ENCODE assay signal across 11 cellular contexts in genomic region chr10:1736972-1737221, GRCh38. TPM values are rescaled to one million over a fixed set of nuclear protein-coding genes. Genes with fewer than 3 reads are reported as not detected.
DNase-seq lines count a peak whose midpoint lies in the region; ATAC-seq, FAIRE-seq and TF ChIP-seq lines count a peak whose summit lies in the region.
"Had no signal": no experiment of that assay in that cellular context is flagged by ENCODE, and none has a peak within 500 bp of the region (broad histone marks: within the 10 kb centered on the region; RNA-seq: fewer than 3 reads in every experiment).

No MANE protein-coding gene starts in this region.

- H3K4me1 ChIP-seq in endodermal cell (ENCODE audit: control insufficient read depth, insufficient read depth, low read length) (no peaks in the 10 kb centered on the region), pancreas (peaks cover 0 to 7% (median 5%) of the 10 kb centered on the region in 3 donors), colonic mucosa (no peaks in the 10 kb centered on the region)
- H3K4me1 ChIP-seq: SJCRH30 had no signal

- H3K9ac ChIP-seq in endodermal cell (ENCODE audit: extremely low read depth, low read length, poor library complexity, severe bottlenecking) (no peak overlapping the region), colonic mucosa (ENCODE audit: low read depth in 2 of 2, low read length in 2 of 2) (no peak overlapping the region)

- peaks cover 59% of the 10 kb centered on the region for H3K27me3 ChIP-seq in endodermal cell (ENCODE audit: control insufficient read depth, insufficient read depth, low read length, poor library complexity, severe bottlenecking)
- H3K27me3 ChIP-seq in pancreas = peaks cover 0 to 50% (median 20%) of the 10 kb centered on the region in 4 donors
- peaks cover 30% of the 10 kb centered on the region for H3K27me3 ChIP-seq in colonic mucosa
- H3K27me3 ChIP-seq: SJCRH30 had no signal

- intact Hi-C loops in pancreas (cut with DNase I) (no loop called here), colonic mucosa (cut with DNase I) (no loop called here)

- TF ChIP-seq CTCF in GM12864 (IDR thresholded peaks at IDR 0.05; ENCODE audit: low read depth, low read length, missing control alignments) = no peak
- no peak for TF ChIP-seq CTCF in endodermal cell (conservative IDR thresholded peaks at IDR 0.05)
- TF ChIP-seq CTCF in pancreas (IDR thresholded peaks at IDR 0.05) = no peak
- TF ChIP-seq CTCF in colonic mucosa (IDR thresholded peaks at IDR 0.05) = no peak

- H3K4me3 ChIP-seq in GM12864 (ENCODE audit: low read depth, low read length) (peak overlapping the region; percentile 58), endodermal cell (ENCODE audit: low read length) (peak overlapping the region; percentile 69), pancreas (peak overlapping the region in 3 of 4 donors; percentile 5 to 21 (median 16)), colonic mucosa (no peak overlapping the region)
- H3K4me3 ChIP-seq: SJCRH30 had no signal

- H3K9me3 Mint-ChIP-seq in endodermal cell = no peaks in the 10 kb centered on the region

- H3K36me3 Mint-ChIP-seq in endodermal cell (ENCODE audit: low read depth) = no peaks in the 10 kb centered on the region

- H3K36me3 ChIP-seq in endodermal cell (ENCODE audit: control insufficient read depth, insufficient read depth, low read length) (no peaks in the 10 kb centered on the region), pancreas (no peaks in the 10 kb centered on the region), colonic mucosa (no peaks in the 10 kb centered on the region)
- H3K36me3 ChIP-seq: SJCRH30, transverse colon had no signal

- H3K9me3 ChIP-seq in endodermal cell (ENCODE audit: control insufficient read depth, low read length) (no peaks in the 10 kb centered on the region), pancreas (no peaks in the 10 kb centered on the region), colonic mucosa (no peaks in the 10 kb centered on the region)
- H3K9me3 ChIP-seq: SJCRH30, transverse colon had no signal

- WGBS in endodermal cell (ENCODE audit: insufficient coverage in 1 of 2, insufficient read length in 1 of 2), 2 experiments = 0 to 1% methylated on average over 4 to 17 of the region's 17 CpGs
- 0 to 1% methylated on average over 7 to 17 of the region's 17 CpGs for WGBS in pancreas, 2 donors

- no peak for DNase-seq in GM12864 (ENCODE audit: low read depth)
- no peak for DNase-seq in endodermal cell
- DNase-seq in pancreas = no peak
- DNase-seq in NCI-H1436 treated with DMSO at 0.1 percent for 48 hours (lab: John Stamatoyannopoulos, UW) = no peak
- no peak for DNase-seq in colonic mucosa
- no peak for DNase-seq in NK-92 treated with Interleukin-12 subunit alpha and Interleukin-12 subunit beta, amount 100 ng/mL, for 24 hours (lab: John Stamatoyannopoulos, UW)
- no peak for DNase-seq in OCI-M2 (lab: John Stamatoyannopoulos, UW; ENCODE audit: unreplicated experiment)
- DNase-seq: NCI-H226, SJCRH30, transverse colon had no signal

- FAIRE-seq in pancreas (lab: Jason Lieb, UNC) = no peak

- H3K27me3 Mint-ChIP-seq in endodermal cell (ENCODE audit: insufficient read depth) = peaks cover 76% of the 10 kb centered on the region

- no peak overlapping the region for H3K27ac Mint-ChIP-seq in endodermal cell

- peaks cover 9% of the 10 kb centered on the region for H3K4me1 Mint-ChIP-seq in endodermal cell

- peak overlapping the region; percentile 49 for H3K4me3 Mint-ChIP-seq in endodermal cell

- H3K27ac ChIP-seq in endodermal cell (ENCODE audit: low read depth, low read length) (peak overlapping the region; percentile 33), pancreas (no peak overlapping the region), colonic mucosa (no peak overlapping the region)
- H3K27ac ChIP-seq: SJCRH30, transverse colon had no signal

- ATAC-seq in HG03159 (IDR thresholded peaks at IDR 0.05; ENCODE audit: unreplicated experiment) (peak; percentile 4), pancreas (peak in 2 of 4 donors; percentile 15 to 63)

RNA-seq across cellular contexts. Expression of gene ADARB2, which starts 0.4 kb away (rescaled TPM):
- total RNA-seq in endodermal cell (1 to 10 TPM; 1.1 to 1.8 TPM), pancreas (1 to 10 TPM in 5 of 6 donors, under 1 TPM in 1; 0.34 to 3.7 (median 2.4) TPM), colonic mucosa (under 1 TPM in 1 of 2 donors, not detected in 1; 0.19 TPM)
- polyA plus RNA-seq in endodermal cell (2013, experiment 1 of 2) = 2.0 TPM
- polyA plus RNA-seq in endodermal cell (2013, experiment 2 of 2) = 2.1 TPM
- polyA plus RNA-seq in pancreas = 10 to 100 TPM; 10.1 to 24.7 TPM
- total RNA-seq: SJCRH30 had no signal
